In the genomic region with DNA sequence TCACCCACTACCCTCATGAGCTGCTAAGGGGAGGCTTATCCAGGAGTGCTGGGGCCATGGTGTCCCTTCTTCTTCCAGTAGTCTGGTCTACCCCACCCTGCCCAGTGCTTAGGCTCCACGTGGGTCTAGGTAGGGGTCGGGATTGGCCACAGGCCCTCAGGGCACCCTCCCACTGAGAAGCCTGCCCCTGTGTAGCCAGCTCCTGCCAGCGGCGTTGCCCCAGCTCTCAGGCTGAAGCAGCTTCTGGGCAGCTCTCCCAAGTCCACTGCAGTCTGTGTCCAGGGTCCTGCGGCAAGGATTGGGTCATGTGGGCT, we compare ENCODE assay signal across 11 cellular contexts. TPM values are rescaled to one million over a fixed set of nuclear protein-coding genes. Genes with fewer than 3 reads are reported as not detected.
DNase-seq lines count a peak whose midpoint lies in the region; ATAC-seq and TF ChIP-seq lines count a peak whose summit lies in the region.
"Had no signal": no experiment of that assay in that cellular context is flagged by ENCODE, and none has a peak within 500 bp of the region (broad histone marks: within the 10 kb centered on the region; RNA-seq: fewer than 3 reads in every experiment).

No MANE protein-coding gene starts in this region.

- ATAC-seq in GM21723 (IDR thresholded peaks at IDR 0.05; ENCODE audit: unreplicated experiment) = peak; percentile 16
- ATAC-seq in GM18519 (IDR thresholded peaks at IDR 0.05; ENCODE audit: low FRiP score, unreplicated experiment) = no peak

- peaks cover 44% of the 10 kb centered on the region for H3K27me3 Mint-ChIP-seq in mesothelial cell of epicardium (ENCODE audit: low read depth)

- no peaks in the 10 kb centered on the region for H3K27me3 ChIP-seq in WERI-Rb-1 (ENCODE audit: insufficient read depth, low read depth, severe bottlenecking)
- H3K27me3 ChIP-seq: MG63 had no signal

- H3K27ac Mint-ChIP-seq in mesothelial cell of epicardium = no peak overlapping the region

- DNase-seq in Daoy (ENCODE audit: low read depth) (peak; percentile 6), WERI-Rb-1 (no peak), mesothelial cell of epicardium (ENCODE audit: low spot score in 2 of 2, unreplicated experiment in 2 of 2) (no peak), NCI-H226 (no peak), NCI-H82 treated with DMSO at 0.1 percent for 48 hours (lab: John Stamatoyannopoulos, UW; ENCODE audit: unreplicated experiment) (no peak)
- no peak for DNase-seq in effector CD4-positive, alpha-beta T cell
- DNase-seq: activated gamma-delta T cell had no signal

- no peaks in the 10 kb centered on the region for H3K4me1 Mint-ChIP-seq in mesothelial cell of epicardium

- H3K4me3 Mint-ChIP-seq in mesothelial cell of epicardium = no peak overlapping the region

- no peaks in the 10 kb centered on the region for H3K9me3 Mint-ChIP-seq in mesothelial cell of epicardium

- no peaks in the 10 kb centered on the region for H3K9me3 ChIP-seq in WERI-Rb-1 (ENCODE audit: severe bottlenecking)
- H3K9me3 ChIP-seq: MG63, thoracic aorta had no signal

- no peaks in the 10 kb centered on the region for H3K36me3 Mint-ChIP-seq in mesothelial cell of epicardium

- TF ChIP-seq CTCF in WERI-Rb-1 (IDR thresholded peaks at IDR 0.05; ENCODE audit: low read depth, low read length) = no peak
- TF ChIP-seq CTCF in mesothelial cell of epicardium (IDR thresholded peaks at IDR 0.05; ENCODE audit: unreplicated experiment) = peak; percentile 27

- H3K27ac ChIP-seq in WERI-Rb-1 = peak overlapping the region; percentile 8; the same call in 1 of the 2 replicates
- H3K27ac ChIP-seq: thoracic aorta had no signal

- no peak overlapping the region for H3K4me3 ChIP-seq in WERI-Rb-1 (ENCODE audit: low read depth, low read length)
- H3K4me3 ChIP-seq: MG63, thoracic aorta had no signal

- no peaks in the 10 kb centered on the region for H3K36me3 ChIP-seq in WERI-Rb-1
- H3K36me3 ChIP-seq: MG63, thoracic aorta had no signal

RNA-seq across cellular contexts. Expression of gene RIC3, which starts 24.0 kb away (rescaled TPM):
- total RNA-seq in Daoy (2014; rRNA removed; shearing (Covaris generic)) = 2.4 and 7.3 TPM in 2 replicates
- 1.9 to 2.4 TPM (median 2.1 TPM) in 3 replicates for total RNA-seq in mesothelial cell of epicardium
